Comparison of ENCODE assay signal across 19 cellular contexts in genomic region chr6:36809933-36810844, GRCh38. TPM values are rescaled to one million over a fixed set of nuclear protein-coding genes. Genes with fewer than 3 reads are reported as not detected.
DNase-seq lines count a peak whose midpoint lies in the region; ATAC-seq, FAIRE-seq and TF ChIP-seq lines count a peak whose summit lies in the region.
"Had no signal": no experiment of that assay in that cellular context is flagged by ENCODE, and none has a peak within 500 bp of the region (broad histone marks: within the 10 kb centered on the region; RNA-seq: fewer than 3 reads in every experiment).

No MANE protein-coding gene starts in this region.

- H3K4me3 Mint-ChIP-seq in stimulated activated effector memory CD8-positive, alpha-beta T cell treated with anti-CD3 and anti-CD28 coated beads, Interleukin-12 subunit alpha, Interleukin-12 subunit beta, amount 100 ng/mL, for 72 hours = no peak overlapping the region
- H3K4me3 Mint-ChIP-seq in CD8-positive, alpha-beta memory T cell = no peak overlapping the region
- H3K4me3 Mint-ChIP-seq: activated T-helper 17 cell treated with anti-CD3 and anti-CD28 coated beads, Interleukin-2, amount 50 U/mL, for 72 hours; CD4-positive, CD25-positive, alpha-beta regulatory T cell; T-helper 2 cell treated with Interferon-gamma antibody and Interleukin-4, amounts not matched to agents 5 μg/mL and 100 μg/mL, for 36 hours had no signal

- H3K4me3 ChIP-seq in HepG2 (replicated peaks in 1 of 3; ENCODE audit: insufficient read depth in 1 of 3, low read depth in 2 of 3, low read length in 3 of 3) (peak overlapping the region in 2 of 3 experiments; percentile 11 to 54; a peak in 3 of 6 replicates), right lobe of liver (no peak overlapping the region), K562 (no peak overlapping the region)
- no peak overlapping the region for H3K4me3 ChIP-seq in CD8-positive, alpha-beta memory T cell (ENCODE audit: low read length)
- H3K4me3 ChIP-seq: stomach had no signal

- BruUV-seq in HepG2 (replicated peaks; lab: Mats Ljungman, UMichigan) = no TSS peak
- no TSS peak for BruUV-seq in K562 (replicated peaks; lab: Mats Ljungman, UMichigan)

- no peak for FAIRE-seq in HepG2 (lab: Jason Lieb, UNC)
- no peak for FAIRE-seq in K562 (lab: Jason Lieb, UNC)

- H3K27ac ChIP-seq in HepG2 (ENCODE audit: extremely low read length, insufficient read depth, low read length) = no peak overlapping the region
- H3K27ac ChIP-seq in right lobe of liver = no peak overlapping the region
- no peak overlapping the region for H3K27ac ChIP-seq in K562 (ENCODE audit: extremely low read depth, low read depth, low read length)
- H3K27ac ChIP-seq in CD8-positive, alpha-beta memory T cell (ENCODE audit: low read depth, low read length) = no peak overlapping the region
- H3K27ac ChIP-seq: stomach had no signal

- no peaks in the 10 kb centered on the region for H3K79me2 ChIP-seq in HepG2 (ENCODE audit: insufficient read depth, low read length)
- H3K79me2 ChIP-seq in K562 (ENCODE audit: control insufficient read depth, insufficient read depth, low read length) = no peaks in the 10 kb centered on the region

- no peaks in the 10 kb centered on the region for H4K20me1 ChIP-seq in HepG2 (ENCODE audit: insufficient read depth, low read length)
- 0 out of 2 replicates have a peak, but pooled peaks cover 3% of the 10 kb centered on the region for H4K20me1 ChIP-seq in K562 (replicated peaks; ENCODE audit: control insufficient read depth, insufficient read depth, low read length)

- TF ChIP-seq EP300 in HepG2 (IDR thresholded peaks at IDR 0.05; ENCODE audit: low read depth in 2 of 2, low read length in 2 of 2) (no peak), HepG2 (CRISPR knock-in tag; IDR thresholded peaks at IDR 0.05; ENCODE audit: borderline replicate concordance) (no peak), K562 (IDR thresholded peaks at IDR 0.05; ENCODE audit: low read length) (no peak)

- no peaks in the 10 kb centered on the region for H3K36me3 Mint-ChIP-seq in stimulated activated effector memory CD8-positive, alpha-beta T cell treated with anti-CD3 and anti-CD28 coated beads, Interleukin-12 subunit alpha, Interleukin-12 subunit beta, amount 100 ng/mL, for 72 hours
- no peaks in the 10 kb centered on the region for H3K36me3 Mint-ChIP-seq in CD8-positive, alpha-beta memory T cell
- H3K36me3 Mint-ChIP-seq: CD4-positive, CD25-positive, alpha-beta regulatory T cell had no signal

- peak overlapping the region; percentile 29 for H3K27ac Mint-ChIP-seq in stimulated activated effector memory CD8-positive, alpha-beta T cell treated with anti-CD3 and anti-CD28 coated beads, Interleukin-12 subunit alpha, Interleukin-12 subunit beta, amount 100 ng/mL, for 72 hours
- no peak overlapping the region for H3K27ac Mint-ChIP-seq in CD8-positive, alpha-beta memory T cell
- H3K27ac Mint-ChIP-seq: CD4-positive, CD25-positive, alpha-beta regulatory T cell; T-helper 2 cell treated with Interferon-gamma antibody and Interleukin-4, amounts not matched to agents 5 μg/mL and 100 μg/mL, for 36 hours had no signal

- H3K4me1 ChIP-seq in HepG2 (ENCODE audit: insufficient read depth, low read length) = peaks cover 48% of the 10 kb centered on the region
- no peaks in the 10 kb centered on the region for H3K4me1 ChIP-seq in right lobe of liver
- no peaks in the 10 kb centered on the region; a peak in 2 of 5 replicates for H3K4me1 ChIP-seq in K562 (replicated peaks in 1 of 2; ENCODE audit: control insufficient read depth in 2 of 2, insufficient read depth in 2 of 2, low read length in 2 of 2)
- H3K4me1 ChIP-seq in CD8-positive, alpha-beta memory T cell (ENCODE audit: insufficient read depth, low read length) = no peaks in the 10 kb centered on the region
- H3K4me1 ChIP-seq: stomach had no signal

- peak; percentile 94 for TF ChIP-seq CTCF in HepG2 (CRISPR knock-in tag; IDR thresholded peaks at IDR 0.05)
- TF ChIP-seq CTCF in right lobe of liver (IDR thresholded peaks at IDR 0.05) = no peak
- TF ChIP-seq CTCF in K562 (IDR thresholded peaks at IDR 0.05 in 2 of 3, conservative IDR thresholded peaks at IDR 0.05 in 1 of 3; ENCODE audit: insufficient read depth in 2 of 3, low read depth in 1 of 3, low read length in 3 of 3) = peak; percentile 35 to 78 (median 58); a peak in 4 of 6 replicates

- H3K9me3 ChIP-seq in HepG2 (ENCODE audit: low read length) = no peaks in the 10 kb centered on the region
- no peaks in the 10 kb centered on the region for H3K9me3 ChIP-seq in right lobe of liver
- H3K9me3 ChIP-seq in K562 (replicated peaks; ENCODE audit: control insufficient read depth, insufficient read depth, low read depth, low read length) = no peaks in the 10 kb centered on the region
- no peaks in the 10 kb centered on the region for H3K9me3 ChIP-seq in CD8-positive, alpha-beta memory T cell (ENCODE audit: low read length)
- H3K9me3 ChIP-seq: stomach had no signal

- CTCF ChIA-PET in HepG2 (lab: Yijun Ruan, JAX; ENCODE audit: low intra/inter-chr PET ratio, low total read pairs) = interaction anchor here (3.6 kb wide), 1 partner anchor 41 kb away, joined by 40 read pairs; no protein-coding TSS in a partner anchor
- CTCF ChIA-PET in K562 (lab: Yijun Ruan, JAX; ENCODE audit: low intra/inter-chr PET ratio) = interaction anchor here (0.8 to 1.8 kb wide), 5 partner anchors 38 to 208 kb away, joined by 3 to 7 read pairs (median 5); no protein-coding TSS in a partner anchor
- CTCF ChIA-PET in CD8-positive, alpha-beta memory T cell (lab: Charles Lee) = interaction anchor here (1.4 kb wide), 1 partner anchor 20 kb away, joined by 3 read pairs; no protein-coding TSS in a partner anchor

- in situ Hi-C loops in HepG2 (cut with HindIII; ENCODE audit: extremely low pct_ligation_motif_present, low pct_unique_long_range_greater_than_20kb) = loop anchor here (5.0 kb wide), 1 partner anchor 42 kb away; no protein-coding TSS in a partner anchor
- in situ Hi-C loops in K562 (cut with MboI) = no loop called here

- peaks cover 5 to 7% of the 10 kb centered on the region in 2 donors for H3K27me3 Mint-ChIP-seq in CD8-positive, alpha-beta memory T cell

- DNase-seq in HepG2 (ENCODE audit: low spot score) (peak; percentile 34), right lobe of liver (no peak), K562 (ENCODE audit: extremely low read depth in 1 of 4, low spot score in 3 of 4) (peak in 1 of 4 experiments; percentile 42), iPS-NIHi11 (ENCODE audit: low spot score) (peak; percentile 62), UCSD-AML1 (lab: John Stamatoyannopoulos, UW; ENCODE audit: unreplicated experiment) (no peak)
- no peak for DNase-seq in stimulated activated effector memory CD8-positive, alpha-beta T cell treated with anti-CD3 and anti-CD28 coated beads, Interleukin-12 subunit alpha, Interleukin-12 subunit beta, amount 100 ng/mL, for 72 hours (ENCODE audit: low spot score in 2 of 2)
- DNase-seq in CD8-positive, alpha-beta memory T cell = no peak
- DNase-seq: CD4-positive, CD25-positive, alpha-beta regulatory T cell; cerebellar nuclear complex; effector memory CD4-positive, alpha-beta T cell; hippocampal formation; NCI-H2107; NCI-H524 treated with DMSO at 0.1 percent for 48 hours; occipital lobe; SIG-M5; stomach had no signal

- 22% methylated on average over 17 of the region's 18 CpGs for WGBS in HepG2 (ENCODE audit: low lambda C conversion rate)
- 78% methylated on average over 10 of the region's 18 CpGs for WGBS in right lobe of liver (ENCODE audit: insufficient coverage, low coverage, low lambda C conversion rate, missing lambda C conversion rate)
- 32% methylated on average over 18 of the region's 18 CpGs for WGBS in K562 (ENCODE audit: insufficient coverage, low coverage, missing lambda C conversion rate)

- TF ChIP-seq POLR2A in HepG2 (IDR thresholded peaks at IDR 0.05; ENCODE audit: insufficient read depth in 1 of 2, low read depth in 2 of 2, low read length in 2 of 2) = no peak
- no peak for TF ChIP-seq POLR2A in right lobe of liver (IDR thresholded peaks at IDR 0.05)
- no peak for TF ChIP-seq POLR2A in K562 (conservative IDR thresholded peaks at IDR 0.05)

- H3K9ac ChIP-seq in HepG2 (ENCODE audit: insufficient read depth, low read depth, low read length) (peak overlapping the region; percentile 41; the same call in 1 of the 2 replicates), K562 (ENCODE audit: insufficient read depth in 1 of 2, low read depth in 2 of 2, low read length in 2 of 2) (peak overlapping the region in 1 of 2 experiments; percentile 39; a peak in 1 of 4 replicates)

- no peaks in the 10 kb centered on the region for H3K9me1 ChIP-seq in K562 (ENCODE audit: control insufficient read depth, insufficient read depth, low read length)

- POLR2A ChIA-PET in HepG2 (lab: Yijun Ruan, JAX) (interaction anchor here (1.0 to 1.3 kb wide), 2 partner anchors 20 to 64 kb away, joined by 3 to 4 read pairs; partner anchors contain the start of gene PPIL1), K562 (lab: Yijun Ruan, JAX) (interaction anchor here (0.5 to 1.3 kb wide), 6 partner anchors 12 to 59 kb away, joined by 3 to 4 read pairs (median 3); no protein-coding TSS in a partner anchor)
- POLR2A ChIA-PET in CD8-positive, alpha-beta memory T cell (lab: Charles Lee) = no interaction called here

- no peaks in the 10 kb centered on the region for H3K9me3 Mint-ChIP-seq in stimulated activated effector memory CD8-positive, alpha-beta T cell treated with anti-CD3 and anti-CD28 coated beads, Interleukin-12 subunit alpha, Interleukin-12 subunit beta, amount 100 ng/mL, for 72 hours
- H3K9me3 Mint-ChIP-seq in CD8-positive, alpha-beta memory T cell = no peaks in the 10 kb centered on the region
- H3K9me3 Mint-ChIP-seq: activated T-helper 17 cell treated with anti-CD3 and anti-CD28 coated beads, Interleukin-2, amount 50 U/mL, for 72 hours; T-helper 2 cell treated with Interferon-gamma antibody and Interleukin-4, amounts not matched to agents 5 μg/mL and 100 μg/mL, for 36 hours had no signal

- peak overlapping the region; percentile 81 for H3K4me2 ChIP-seq in HepG2 (ENCODE audit: low read depth, low read length)
- no peak overlapping the region for H3K4me2 ChIP-seq in K562 (ENCODE audit: insufficient read depth, low read length)

- H3K27me3 ChIP-seq in HepG2 (ENCODE audit: control insufficient read depth in 1 of 2, insufficient read depth in 2 of 2, low read length in 2 of 2) (peaks cover 4 to 41% of the 10 kb centered on the region in 2 experiments; a peak in 4 of 5 replicates), right lobe of liver (no peaks in the 10 kb centered on the region), K562 (ENCODE audit: control insufficient read depth in 2 of 2, insufficient read depth in 2 of 2, low read length in 2 of 2) (peaks cover 0 to 12% of the 10 kb centered on the region in 2 experiments; a peak in 3 of 5 replicates)
- H3K27me3 ChIP-seq in CD8-positive, alpha-beta memory T cell (ENCODE audit: insufficient read depth, low read length, poor library complexity, severe bottlenecking) = no peaks in the 10 kb centered on the region

- TF ChIP-seq RAD21 in HepG2 (CRISPR knock-in tag; IDR thresholded peaks at IDR 0.05) (peak; percentile 76), K562 (CRISPR knock-in tag; conservative IDR thresholded peaks at IDR 0.05 in 1 of 2, IDR thresholded peaks at IDR 0.05 in 1 of 2) (peak; percentile 80 to 91)

- ATAC-seq in HepG2 (peak; percentile 75), right lobe of liver (no peak), K562 (peak; percentile 51)
- no peak for ATAC-seq in stimulated activated effector memory CD8-positive, alpha-beta T cell treated with anti-CD3 and anti-CD28 coated beads, Interleukin-12 subunit alpha, Interleukin-12 subunit beta, amount 100 ng/mL, for 72 hours
- ATAC-seq in activated CD4-positive, CD25-positive, alpha-beta regulatory T cell treated with anti-CD3 and anti-CD28 coated beads, Interleukin-2, amount 50 U/mL, for 24 hours = no peak
- ATAC-seq: activated T-helper 17 cell treated with anti-CD3 and anti-CD28 coated beads, Interleukin-2, amount 50 U/mL, for 72 hours had no signal

- H2AFZ ChIP-seq in HepG2 (ENCODE audit: low read length) (peak overlapping the region; percentile 60), K562 (ENCODE audit: low read depth, low read length) (peak overlapping the region; percentile 5; the same call in 1 of the 2 replicates)

- H3K4me1 Mint-ChIP-seq in stimulated activated effector memory CD8-positive, alpha-beta T cell treated with anti-CD3 and anti-CD28 coated beads, Interleukin-12 subunit alpha, Interleukin-12 subunit beta, amount 100 ng/mL, for 72 hours = no peaks in the 10 kb centered on the region
- no peaks in the 10 kb centered on the region for H3K4me1 Mint-ChIP-seq in CD8-positive, alpha-beta memory T cell
- H3K4me1 Mint-ChIP-seq: activated T-helper 17 cell treated with anti-CD3 and anti-CD28 coated beads, Interleukin-2, amount 50 U/mL, for 72 hours; CD4-positive, CD25-positive, alpha-beta regulatory T cell had no signal

- intact Hi-C loops in HepG2 (cut with micrococcal nuclease; ENCODE audit: unreplicated experiment) (loop anchor here (1.0 kb wide), 1 partner anchor 41 kb away; no protein-coding TSS in a partner anchor), right lobe of liver (cut with DNase I) (no loop called here), K562 (cut with micrococcal nuclease) (loop anchor here (1.0 kb wide), 1 partner anchor 41 kb away; no protein-coding TSS in a partner anchor)

- no peaks in the 10 kb centered on the region for H3K36me3 ChIP-seq in HepG2 (replicated peaks in 1 of 2; ENCODE audit: control insufficient read depth in 1 of 2, insufficient read depth in 2 of 2, low read length in 2 of 2)
- H3K36me3 ChIP-seq in right lobe of liver = no peaks in the 10 kb centered on the region
- no peaks in the 10 kb centered on the region for H3K36me3 ChIP-seq in K562 (ENCODE audit: control insufficient read depth, insufficient read depth, low read length)
- no peaks in the 10 kb centered on the region for H3K36me3 ChIP-seq in CD8-positive, alpha-beta memory T cell (ENCODE audit: insufficient read depth, low read length)
- H3K36me3 ChIP-seq: stomach had no signal

RNA-seq across cellular contexts. Expression of gene CPNE5, which starts 29.1 kb away (rescaled TPM):
- total RNA-seq in HepG2 (2016; rRNA removed; fragmentation: Illumina TruSeq; extraction: Trizol) = not detected in 2 replicates
- total RNA-seq in HepG2 (2016; cell fraction: cytosol; rRNA removed; fragmentation: Illumina TruSeq; extraction: Trizol; ENCODE audit: low read depth) = not detected in 2 replicates
- total RNA-seq in HepG2 (2016; cell fraction: insoluble cytoplasmic fraction; rRNA removed; fragmentation: Illumina TruSeq; extraction: Trizol) = not detected in 2 replicates
- not detected in 2 replicates for total RNA-seq in HepG2 (2016; cell fraction: membrane; rRNA removed; fragmentation: Illumina TruSeq; extraction: Trizol)
- not detected in 2 replicates for total RNA-seq in HepG2 (2016; cell fraction: nucleus; rRNA removed; fragmentation: Illumina TruSeq; extraction: Trizol)
- 0.10 and 0.16 TPM in 2 replicates for polyA plus RNA-seq in HepG2 (2011; rRNA removed)
- 0.15 TPM in 1 of 2 replicates, not detected in the other for polyA plus RNA-seq in HepG2 (2011; cell fraction: cytosol; rRNA removed)
- 0.36 and 0.40 TPM in 2 replicates for polyA plus RNA-seq in HepG2 (2011; cell fraction: nucleus; rRNA removed)
- polyA plus RNA-seq in HepG2 (2012) = 0.05 and 0.16 TPM in 2 replicates
- not detected in 2 replicates for polyA plus RNA-seq in HepG2 (2016; cell fraction: cytosol; fragmentation: Illumina TruSeq; extraction: Trizol; ENCODE audit: low read depth)
- not detected in 2 replicates for polyA plus RNA-seq in HepG2 (2016; cell fraction: insoluble cytoplasmic fraction; fragmentation: Illumina TruSeq; extraction: Trizol; ENCODE audit: low read depth)
- not detected in 2 replicates for polyA plus RNA-seq in HepG2 (2016; cell fraction: membrane; fragmentation: Illumina TruSeq; extraction: Trizol; ENCODE audit: low read depth)
- polyA plus RNA-seq in HepG2 (2016; cell fraction: nucleus; fragmentation: Illumina TruSeq; extraction: Trizol; ENCODE audit: insufficient read depth, low read depth) = not detected in 2 replicates
- 0.26 TPM in 1 of 2 replicates, not detected in the other for polyA minus RNA-seq in HepG2 (2011; rRNA and poly(A)+ RNA removed; ENCODE audit: low replicate concordance)
- polyA minus RNA-seq in HepG2 (2011; cell fraction: cytosol; rRNA and poly(A)+ RNA removed) = not detected in 2 replicates
- polyA minus RNA-seq in HepG2 (2011; cell fraction: nucleus; rRNA and poly(A)+ RNA removed) = not detected in 2 replicates
- under 1 TPM; 0.12 to 0.84 (median 0.23) TPM for total RNA-seq in right lobe of liver
- 1.5 and 2.5 TPM in 2 replicates for total RNA-seq in K562 (2011; cell fraction: chromatin; rRNA removed; ENCODE audit: low replicate concordance)
- 0.66 and 1.5 TPM in 2 replicates for total RNA-seq in K562 (2011; cell fraction: nucleolus; rRNA removed)
- 1.2 and 1.6 TPM in 2 replicates for total RNA-seq in K562 (2011; cell fraction: nucleoplasm; rRNA removed)
- total RNA-seq in K562 (2014; rRNA removed) = 0.18 TPM in 1 of 2 replicates, not detected in the other
- total RNA-seq in K562 (2014; rRNA removed; fragmentation: Illumina TruSeq; extraction: Trizol) = not detected in 2 replicates
- 0.14 TPM in 1 of 2 replicates, not detected in the other for total RNA-seq in K562 (2015; rRNA removed; fragmentation: Illumina TruSeq; extraction: Trizol)
- total RNA-seq in K562 (2021) = 0.47 and 0.49 TPM in 2 replicates
- 0.46 and 0.61 TPM in 2 replicates for polyA plus RNA-seq in K562 (2011; rRNA removed)
- polyA plus RNA-seq in K562 (2011; cell fraction: cytosol; rRNA removed) = 0.19 and 0.31 TPM in 2 replicates
- 1.2 and 1.9 TPM in 2 replicates for polyA plus RNA-seq in K562 (2011; cell fraction: nucleus; rRNA removed)
- 0.33 and 1.8 TPM in 2 replicates for polyA plus RNA-seq in K562 (2012)
- 0.43 TPM in 1 of 2 replicates, not detected in the other for polyA plus RNA-seq in K562 (2014; fragmentation: Illumina TruSeq; extraction: Trizol)
- polyA plus RNA-seq in K562 (2014; fragmentation: Nextera tagmentation; extraction: Ambion mirVana) = 1 to 10 TPM in 1 of 2 experiments, under 1 TPM in 1; 0.21 to 1.0 TPM
- polyA plus RNA-seq in K562 (2014; rRNA removed) = 0.69 TPM in 1 of 2 replicates, not detected in the other
- polyA minus RNA-seq in K562 (2011; rRNA and poly(A)+ RNA removed) = 0.67 TPM in 1 of 2 replicates, not detected in the other
- not detected in 2 replicates for polyA minus RNA-seq in K562 (2011; cell fraction: cytosol; rRNA and poly(A)+ RNA removed)
- polyA minus RNA-seq in K562 (2011; cell fraction: nucleus; rRNA and poly(A)+ RNA removed) = 0.78 and 0.81 TPM in 2 replicates
- total RNA-seq in CD8-positive, alpha-beta memory T cell = under 1 TPM; 0.29 to 0.59 TPM
- polyA plus RNA-seq in CD8-positive, alpha-beta memory T cell = 0.44 TPM

Comparison
In these comparisons a context has a peak if more than half of its experiments do, and no peak if none do; other contexts are left out.
1. ATAC-seq: peak in HepG2 (single experiment) and K562 (single experiment); none in right lobe of liver (0 of 4), stimulated activated effector memory CD8-positive, alpha-beta T cell treated with anti-CD3 and anti-CD28 coated beads, Interleukin-12 subunit alpha, Interleukin-12 subunit beta, amount 100 ng/mL, for 72 hours (single experiment) and activated CD4-positive, CD25-positive, alpha-beta regulatory T cell treated with anti-CD3 and anti-CD28 coated beads, Interleukin-2, amount 50 U/mL, for 24 hours (0 of 2).
2. DNase-seq: peak in HepG2 (single experiment) and iPS-NIHi11 (single experiment); none in right lobe of liver (0 of 3), stimulated activated effector memory CD8-positive, alpha-beta T cell treated with anti-CD3 and anti-CD28 coated beads, Interleukin-12 subunit alpha, Interleukin-12 subunit beta, amount 100 ng/mL, for 72 hours (0 of 2), UCSD-AML1 (single experiment) and CD8-positive, alpha-beta memory T cell (0 of 5).
3. H3K4me3 ChIP-seq: peak in HepG2 (2 of 3); none in right lobe of liver (0 of 3), K562 (single experiment) and CD8-positive, alpha-beta memory T cell (single experiment).
4. CTCF ChIP-seq: peak in HepG2 (single experiment) and K562 (3 of 3); none in right lobe of liver (0 of 4).
5. intact Hi-C loops: an anchor here in HepG2 (1.0 kb wide) and K562 (1.0 kb wide); none called in right lobe of liver.
6. Of the 241 proteins assayed by ChIP-seq in both HepG2 and K562: peak only in HepG2: ATF6, ELF1, ERF, ETV5, GABPB1, GATAD2A and 23 more; only in K562: ARID2, CC2D1A, PRDM10 and ZNF589; in both: CTCF, HINFP, RAD21 and ZNF263; in neither: 201; mixed calls (peak in some experiments, not most) for 3.